Comparison of ENCODE assay signal across 8 cellular contexts in genomic region chr1:2275796-2276536, GRCh38. TPM values are rescaled to one million over a fixed set of nuclear protein-coding genes. Genes with fewer than 3 reads are reported as not detected.
DNase-seq lines count a peak whose midpoint lies in the region; ATAC-seq, FAIRE-seq and TF ChIP-seq lines count a peak whose summit lies in the region.

No MANE protein-coding gene starts in this region.

- H3K36me3 Mint-ChIP-seq in chondrocyte (ENCODE audit: low read depth), result peaks cover 3% of the 10 kb centered on the region

- no peak for DNase-seq in AG04450 (ENCODE audit: low read depth, low spot score)
- no peak for DNase-seq in chondrocyte (ENCODE audit: low spot score)
- no peak for DNase-seq in substantia nigra (lab: John Stamatoyannopoulos, UW)
- DNase-seq in GM12892 (ENCODE audit: insufficient read length), result no peak
- DNase-seq in RPMI8226, result no peak

- no peak for TF ChIP-seq POLR2A in GM12892 (IDR thresholded peaks at IDR 0.05; ENCODE audit: low read depth, low read length)

- H3K27ac Mint-ChIP-seq in chondrocyte (ENCODE audit: unreplicated experiment), result peak overlapping the region; percentile 94

- no peak for FAIRE-seq in GM12892 (lab: Jason Lieb, UNC)

- no peak overlapping the region for H3K4me3 Mint-ChIP-seq in chondrocyte (ENCODE audit: unreplicated experiment)

- H3K27me3 ChIP-seq in AG04450 (ENCODE audit: control insufficient read depth, insufficient read depth, low read length), result no peaks in the 10 kb centered on the region
- H3K27me3 ChIP-seq in HUES6 (ENCODE audit: control insufficient read depth, insufficient read depth, low read length), result no peaks in the 10 kb centered on the region
- H3K27me3 ChIP-seq in muscle layer of colon (ENCODE audit: control insufficient read depth in 1 of 2, insufficient read depth in 2 of 2, low read length in 2 of 2), result no peaks in the 10 kb centered on the region

- no peak for ATAC-seq in HG02678 (IDR thresholded peaks at IDR 0.05; ENCODE audit: unreplicated experiment)

- H3K4me1 Mint-ChIP-seq in chondrocyte (ENCODE audit: low read depth), result peaks cover 80% of the 10 kb centered on the region

- no peaks in the 10 kb centered on the region for H3K27me3 Mint-ChIP-seq in chondrocyte (ENCODE audit: low read depth)

- H3K36me3 ChIP-seq in HUES6 (ENCODE audit: control insufficient read depth, insufficient read depth, low read length), result peaks cover 5% of the 10 kb centered on the region
- H3K36me3 ChIP-seq in muscle layer of colon (ENCODE audit: insufficient read depth, low read length), result peaks cover 4% of the 10 kb centered on the region

- peaks cover 4% of the 10 kb centered on the region; the same call in 1 of the 2 replicates for H3K9me3 ChIP-seq in AG04450 (ENCODE audit: control insufficient read depth, insufficient read depth, low read length)
- H3K9me3 ChIP-seq in HUES6 (ENCODE audit: control insufficient read depth, insufficient read depth, low read depth, low read length), result no peaks in the 10 kb centered on the region
- H3K9me3 ChIP-seq in muscle layer of colon (ENCODE audit: low read length), result no peaks in the 10 kb centered on the region

- H3K9ac ChIP-seq in HUES6 (ENCODE audit: low read length) (no peak overlapping the region), muscle layer of colon (ENCODE audit: low read length) (no peak overlapping the region)

- no peaks in the 10 kb centered on the region for H3K9me3 Mint-ChIP-seq in chondrocyte (ENCODE audit: low read depth)

- H3K4me3 ChIP-seq in AG04450 (ENCODE audit: low read depth, low read length), result no peak overlapping the region
- H3K4me3 ChIP-seq in HUES6 (ENCODE audit: low read depth, low read length), result no peak overlapping the region
- H3K4me3 ChIP-seq in muscle layer of colon (ENCODE audit: low read depth in 1 of 2, low read length in 2 of 2), result no peak overlapping the region

- CTCF ChIA-PET in AG04450 (lab: Charles Lee), result no interaction called here

- TF ChIP-seq CTCF in AG04450 (IDR thresholded peaks at IDR 0.05; ENCODE audit: low read depth, low read length) (no peak), chondrocyte (IDR thresholded peaks at IDR 0.05) (no peak)

- H3K4me1 ChIP-seq in HUES6 (ENCODE audit: control insufficient read depth, insufficient read depth, low read length) (peaks cover 56% of the 10 kb centered on the region), muscle layer of colon (ENCODE audit: insufficient read depth, low read length) (peaks cover 91% of the 10 kb centered on the region)

- POLR2A ChIA-PET in AG04450 (lab: Yijun Ruan, JAX), result interaction anchor here (0.7 to 1.0 kb wide), 3 partner anchors 21 to 48 kb away, joined by 3 to 8 read pairs (median 6); no protein-coding TSS in a partner anchor

- peak overlapping the region; percentile 31 for H3K27ac ChIP-seq in AG04450 (ENCODE audit: low read depth, low read length)
- H3K27ac ChIP-seq in HUES6 (ENCODE audit: low read depth, low read length), result peak overlapping the region; percentile 37; the same call in 1 of the 2 replicates
- H3K27ac ChIP-seq in muscle layer of colon (ENCODE audit: low read depth, low read length), result peak overlapping the region; percentile 38
- no peak overlapping the region for H3K27ac ChIP-seq in substantia nigra (ENCODE audit: low read depth, low read length, poor library complexity, severe bottlenecking)

RNA-seq across cellular contexts. Expression of gene SKI, which starts 47.8 kb away (rescaled TPM):
- polyA plus RNA-seq in AG04450 (2011; rRNA removed), result 6.7 and 9.0 TPM in 2 replicates
- polyA minus RNA-seq in AG04450 (2011; rRNA and poly(A)+ RNA removed), result 6.7 and 9.0 TPM in 2 replicates
- total RNA-seq in chondrocyte, result 112 to 135 TPM (median 116 TPM) in 3 replicates
- 2.0 TPM for polyA plus RNA-seq in GM12892 (2012; ENCODE audit: missing spikeins)
